21 cellular contexts compared by ENCODE assay signal in the genomic region with DNA sequence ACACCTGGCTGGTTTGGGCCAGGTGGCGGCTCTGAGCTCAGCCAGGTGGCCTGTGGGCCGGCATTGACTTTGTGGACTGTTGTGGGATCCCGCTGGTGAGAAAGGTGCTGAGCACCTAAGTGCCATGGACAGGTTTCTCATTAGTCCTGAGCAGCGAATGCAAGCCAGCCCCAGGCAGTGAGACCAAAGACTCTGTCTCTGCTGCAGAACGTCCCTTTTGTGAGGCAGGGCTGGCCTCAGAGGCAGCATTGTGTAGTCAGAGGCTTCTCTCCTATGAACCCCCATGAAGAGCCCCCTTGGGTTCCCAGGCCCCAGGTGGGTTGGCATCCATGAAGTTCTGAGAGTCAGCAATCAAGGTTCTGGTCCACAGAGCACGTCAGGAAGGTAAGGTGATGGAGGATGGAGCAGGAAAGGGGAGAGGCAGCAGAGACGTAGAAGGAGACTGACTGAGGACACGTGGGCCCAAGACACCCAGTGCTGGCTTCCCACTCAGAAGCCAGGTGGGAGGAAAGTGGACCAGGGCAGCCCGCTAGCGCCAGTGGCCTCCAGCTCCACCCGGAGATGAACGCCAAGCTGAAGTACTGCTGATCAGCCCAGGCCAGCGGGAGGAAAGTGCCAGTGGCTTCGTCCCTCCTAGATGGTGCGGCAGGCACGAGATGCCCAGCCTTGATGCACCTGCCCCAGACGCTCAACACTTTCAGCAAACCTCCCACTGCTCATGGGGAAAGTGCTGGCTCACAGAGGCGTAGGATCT. TPM values are rescaled to one million over a fixed set of nuclear protein-coding genes. Genes with fewer than 3 reads are reported as not detected.
DNase-seq lines count a peak whose midpoint lies in the region; TF ChIP-seq lines count a peak whose summit lies in the region.
"Had no signal": no experiment of that assay in that cellular context is flagged by ENCODE, and none has a peak within 500 bp of the region (broad histone marks: within the 10 kb centered on the region; RNA-seq: fewer than 3 reads in every experiment).

No MANE protein-coding gene starts in this region.

- no peak for TF ChIP-seq CTCF in H9 (conservative IDR thresholded peaks at IDR 0.05)
- no peak for TF ChIP-seq CTCF in endodermal cell (conservative IDR thresholded peaks at IDR 0.05)
- TF ChIP-seq CTCF in testis (IDR thresholded peaks at IDR 0.05), result no peak

- H3K4me2 ChIP-seq in H9 (ENCODE audit: insufficient read depth, insufficient read length, low read length) (no peak overlapping the region), neuronal stem cell (ENCODE audit: insufficient read depth, low read length, poor library complexity, severe bottlenecking) (no peak overlapping the region)

- no peaks in the 10 kb centered on the region for H3K9me3 ChIP-seq in H9 (ENCODE audit: control insufficient read depth, low read depth, low read length)
- no peaks in the 10 kb centered on the region for H3K9me3 ChIP-seq in endodermal cell (ENCODE audit: control insufficient read depth, low read length)
- H3K9me3 ChIP-seq in neuronal stem cell (replicated peaks in 1 of 2; ENCODE audit: control insufficient read depth in 2 of 2, insufficient read depth in 1 of 2, low read depth in 1 of 2, low read length in 2 of 2), result no peaks in the 10 kb centered on the region
- no peaks in the 10 kb centered on the region for H3K9me3 ChIP-seq in testis
- H3K9me3 ChIP-seq: BE2C had no signal

- no peaks in the 10 kb centered on the region for H3K4me1 Mint-ChIP-seq in H9
- no peaks in the 10 kb centered on the region for H3K4me1 Mint-ChIP-seq in endodermal cell
- H3K4me1 Mint-ChIP-seq: CD8-positive, alpha-beta memory T cell had no signal

- H3K4me1 ChIP-seq in H9 (ENCODE audit: insufficient read depth, low read length) (no peaks in the 10 kb centered on the region), endodermal cell (ENCODE audit: control insufficient read depth, insufficient read depth, low read length) (no peaks in the 10 kb centered on the region), neuronal stem cell (ENCODE audit: control insufficient read depth in 2 of 2, insufficient read depth in 1 of 2, low read depth in 1 of 2, low read length in 2 of 2) (no peaks in the 10 kb centered on the region), testis (no peaks in the 10 kb centered on the region)
- H3K4me1 ChIP-seq: BE2C had no signal

- H3T11ph ChIP-seq in H9 (ENCODE audit: low read length), result no peak overlapping the region

- H3K79me1 ChIP-seq in H9 (ENCODE audit: insufficient read depth, low read depth, low read length, poor library complexity, severe bottlenecking) (no peaks in the 10 kb centered on the region), neuronal stem cell (ENCODE audit: low read depth, low read length) (no peaks in the 10 kb centered on the region)

- peaks cover 17 to 47% (median 31%) of the 10 kb centered on the region in 3 experiments for H3K36me3 Mint-ChIP-seq in H9 (ENCODE audit: insufficient read depth in 1 of 3, low read depth in 3 of 3)
- H3K36me3 Mint-ChIP-seq in endodermal cell (ENCODE audit: low read depth), result peaks cover 15% of the 10 kb centered on the region
- H3K36me3 Mint-ChIP-seq: CD8-positive, alpha-beta memory T cell had no signal

- no CpG with 5 or more reads among the region's 18 CpGs for WGBS in H9 (ENCODE audit: extremely low coverage, insufficient read length, low lambda C conversion rate)
- WGBS in endodermal cell (ENCODE audit: insufficient coverage in 1 of 2, insufficient read length in 1 of 2), 2 experiments, result 92 to 95% methylated on average over 15 to 18 of the region's 18 CpGs
- no CpG with 5 or more reads among the region's 18 CpGs for whole genome bisulfite sequencing in neuronal stem cell (ENCODE audit: extremely low coverage in 2 of 2, insufficient read length in 2 of 2, insufficient replicate concordance in 1 of 2), 2 donors
- WGBS in testis, 2 donors, result 94 to 95% methylated on average over 15 to 18 of the region's 18 CpGs

- H3K9me3 Mint-ChIP-seq in H9, result no peaks in the 10 kb centered on the region
- no peaks in the 10 kb centered on the region for H3K9me3 Mint-ChIP-seq in endodermal cell
- H3K9me3 Mint-ChIP-seq: CD8-positive, alpha-beta memory T cell had no signal

- H3K27ac Mint-ChIP-seq in H9, result peak overlapping the region in 2 of 3 experiments; percentile 79 to 92; a peak in 4 of 7 replicates
- H3K27ac Mint-ChIP-seq in endodermal cell, result peak overlapping the region; percentile 76
- H3K27ac Mint-ChIP-seq: CD4-positive, CD25-positive, alpha-beta regulatory T cell; CD8-positive, alpha-beta memory T cell had no signal

- H4K5ac ChIP-seq in H9 (ENCODE audit: insufficient read length, low read depth, low read length), result no peak overlapping the region

- H3K36me3 ChIP-seq in endodermal cell (ENCODE audit: control insufficient read depth, insufficient read depth, low read length) (peaks cover 5% of the 10 kb centered on the region), neuronal stem cell (replicated peaks in 1 of 2; ENCODE audit: control insufficient read depth in 2 of 2, insufficient read depth in 2 of 2, low read length in 2 of 2) (peaks cover 8 to 58% of the 10 kb centered on the region in 2 donors), testis (ENCODE audit: low read depth, missing control alignments) (no peaks in the 10 kb centered on the region)

- H3K79me2 ChIP-seq in H9 (ENCODE audit: insufficient read depth, low read length), result no peaks in the 10 kb centered on the region

- H3K14ac ChIP-seq in H9 (ENCODE audit: insufficient read depth, low read length) (no peak overlapping the region), neuronal stem cell (ENCODE audit: low read length) (no peak overlapping the region)

- H3K23ac ChIP-seq in H9 (ENCODE audit: insufficient read length, low read depth, low read length) (no peak overlapping the region), neuronal stem cell (ENCODE audit: low read depth, low read length, poor library complexity) (no peak overlapping the region)

- no peak overlapping the region for H2BK20ac ChIP-seq in H9 (ENCODE audit: low read depth, low read length, poor library complexity, severe bottlenecking)

- intact Hi-C loops in testis (cut with DNase I; ENCODE audit: low total_unique reads), result no loop called here

- no peak overlapping the region for H3K4me3 Mint-ChIP-seq in H9
- H3K4me3 Mint-ChIP-seq in endodermal cell, result no peak overlapping the region
- H3K4me3 Mint-ChIP-seq: CD4-positive, CD25-positive, alpha-beta regulatory T cell; CD8-positive, alpha-beta memory T cell had no signal

- H3K27ac ChIP-seq in H9 (ENCODE audit: insufficient read length, low read depth, low read length) (no peak overlapping the region), endodermal cell (ENCODE audit: low read depth, low read length) (no peak overlapping the region), neuronal stem cell (replicated peaks; ENCODE audit: low read length) (no peak overlapping the region), testis (no peak overlapping the region)
- H3K27ac ChIP-seq: GM23248 had no signal

- no peaks in the 10 kb centered on the region for H3K27me3 Mint-ChIP-seq in H9 (ENCODE audit: low read depth)
- no peaks in the 10 kb centered on the region for H3K27me3 Mint-ChIP-seq in endodermal cell (ENCODE audit: insufficient read depth)
- H3K27me3 Mint-ChIP-seq: CD4-positive, CD25-positive, alpha-beta regulatory T cell; CD8-positive, alpha-beta memory T cell had no signal

- no peak for DNase-seq in H9
- DNase-seq in endodermal cell, result no peak
- no peak for DNase-seq in neuronal stem cell (ENCODE audit: low spot score)
- peak; percentile 10 for DNase-seq in testis
- DNase-seq in T-helper 9 cell, result no peak
- DNase-seq in iPS-NIHi7 (ENCODE audit: extremely low spot score), result no peak
- DNase-seq in cerebellar nuclear complex (lab: John Stamatoyannopoulos, UW), result no peak
- DNase-seq: ACHN; BE2C; C1 segment of cervical spinal cord; CD4-positive, CD25-positive, alpha-beta regulatory T cell; CD8-positive, alpha-beta memory T cell; COR-L47; DMS 273 treated with DMSO at 0.1 percent for 48 hours; DMS53; DND-41; EL; GM23248; HCEC 1CT had no signal

- H2BK15ac ChIP-seq in H9 (ENCODE audit: low read depth, low read length) (no peak overlapping the region), neuronal stem cell (ENCODE audit: low read length) (no peak overlapping the region)

- no peak overlapping the region for H3K4me3 ChIP-seq in endodermal cell (ENCODE audit: low read length)
- no peak overlapping the region for H3K4me3 ChIP-seq in neuronal stem cell (ENCODE audit: low read length in 2 of 2)
- H3K4me3 ChIP-seq in testis, result no peak overlapping the region
- H3K4me3 ChIP-seq: GM12878, GM23248 had no signal

- H2AFZ ChIP-seq in H9 (ENCODE audit: low read length) (no peak overlapping the region), neuronal stem cell (ENCODE audit: low read length) (no peak overlapping the region)
- H2AFZ ChIP-seq: GM23248 had no signal

- H3K4ac ChIP-seq in H9 (ENCODE audit: low read depth, low read length) (no peak overlapping the region), neuronal stem cell (ENCODE audit: low read length) (no peak overlapping the region)

- H4K8ac ChIP-seq in H9 (replicated peaks; ENCODE audit: insufficient read length, low read depth, low read length), result no peak overlapping the region
- no peak overlapping the region for H4K8ac ChIP-seq in neuronal stem cell (ENCODE audit: low read depth, low read length)

- H3K9ac ChIP-seq in H9 (ENCODE audit: extremely low read depth, insufficient read length, low read length) (no peak overlapping the region), endodermal cell (ENCODE audit: extremely low read depth, low read length, poor library complexity, severe bottlenecking) (no peak overlapping the region), neuronal stem cell (ENCODE audit: low read depth, low read length, poor library complexity) (no peak overlapping the region)
- H3K9ac ChIP-seq: GM23248 had no signal

- H2BK12ac ChIP-seq in H9 (ENCODE audit: insufficient read length, low read depth, low read length) (no peak overlapping the region), neuronal stem cell (ENCODE audit: low read length) (no peak overlapping the region)

- no peak overlapping the region for H3K56ac ChIP-seq in H9 (ENCODE audit: insufficient read length, low read depth, low read length)

- H4K91ac ChIP-seq in H9 (ENCODE audit: insufficient read length, low read depth, low read length), result no peak overlapping the region
- no peak overlapping the region for H4K91ac ChIP-seq in neuronal stem cell (ENCODE audit: low read depth, low read length, poor library complexity)

- H3K23me2 ChIP-seq in H9 (ENCODE audit: insufficient read length, low read depth, low read length, poor library complexity, severe bottlenecking), result no peaks in the 10 kb centered on the region

- H2AK5ac ChIP-seq in H9 (ENCODE audit: insufficient read length, low read length), result no peak overlapping the region
- no peak overlapping the region for H2AK5ac ChIP-seq in neuronal stem cell (ENCODE audit: low read depth, low read length)

- TF ChIP-seq POLR2A in testis (IDR thresholded peaks at IDR 0.05), result no peak

- H4K20me1 ChIP-seq in H9 (ENCODE audit: control insufficient read depth, insufficient read depth, insufficient read length), result no peaks in the 10 kb centered on the region

- H2BK120ac ChIP-seq in H9 (ENCODE audit: low read depth, low read length, poor library complexity, severe bottlenecking), result no peak overlapping the region
- H2BK120ac ChIP-seq in neuronal stem cell (ENCODE audit: low read depth, low read length), result no peak overlapping the region

- H3K27me3 ChIP-seq in H9 (ENCODE audit: insufficient read depth, low read length) (no peaks in the 10 kb centered on the region), endodermal cell (ENCODE audit: control insufficient read depth, insufficient read depth, low read length, poor library complexity, severe bottlenecking) (no peaks in the 10 kb centered on the region), neuronal stem cell (ENCODE audit: control insufficient read depth in 3 of 3, insufficient read depth in 3 of 3, low read depth in 1 of 3, low read length in 3 of 3) (no peaks in the 10 kb centered on the region), testis (no peaks in the 10 kb centered on the region)
- H3K27me3 ChIP-seq: BE2C had no signal

- H2BK5ac ChIP-seq in H9 (ENCODE audit: insufficient read length, low read length) (no peak overlapping the region), neuronal stem cell (ENCODE audit: low read length) (no peak overlapping the region)

- no peak overlapping the region for H3K18ac ChIP-seq in H9 (ENCODE audit: insufficient read length, low read depth, low read length)
- peak overlapping the region; percentile 36 for H3K18ac ChIP-seq in neuronal stem cell (ENCODE audit: low read length)

RNA-seq across cellular contexts. Expression of a gene that starts 19.2 kb away (rescaled TPM):
- total RNA-seq in H9 (2021), result 5.2 and 5.7 TPM in 2 replicates
- total RNA-seq in endodermal cell, result 1 to 10 TPM in 1 of 2 donors, under 1 TPM in 1; 0.69 to 1.2 TPM
- polyA plus RNA-seq in endodermal cell (2013, experiment 1 of 2), result 0.68 TPM
- 0.37 TPM for polyA plus RNA-seq in endodermal cell (2013, experiment 2 of 2)
- polyA plus RNA-seq in neuronal stem cell (2013, experiment 1 of 2), result 19.0 TPM
- 20.3 TPM for polyA plus RNA-seq in neuronal stem cell (2013, experiment 2 of 2)
- 10 to 100 TPM in 1 of 2 donors, 1 to 10 TPM in 1; 9.8 to 10.8 TPM for total RNA-seq in testis
- 9.3 TPM for polyA plus RNA-seq in testis (ENCODE audit: insufficient read depth, low read depth, low replicate concordance)
- total RNA-seq: G401, GM12878, GM23248 had no signal
